Comparison of ENCODE assay signal across 8 cellular contexts in genomic region chr1:66300986-66301451, GRCh38.
A peak's percentile ranks its signal among the peaks of the same experiment; 100 is the strongest.
DNase-seq lines count a peak whose midpoint lies in the region; ATAC-seq and TF ChIP-seq lines count a peak whose summit lies in the region.

No MANE protein-coding gene starts in this region.

- peaks cover 3% of the 10 kb centered on the region for H3K36me3 Mint-ChIP-seq in activated CD8-positive, alpha-beta memory T cell treated with anti-CD3 and anti-CD28 coated beads, Interleukin-2, amount 10 ng/mL, durations not matched to agents 7 days and 5 days

- H3K4me1 Mint-ChIP-seq in activated CD8-positive, alpha-beta memory T cell treated with anti-CD3 and anti-CD28 coated beads, Interleukin-2, amount 10 ng/mL, durations not matched to agents 7 days and 5 days: peaks cover 39% of the 10 kb centered on the region

- H3K4me3 ChIP-seq in Panc1 (ENCODE audit: low read depth in 2 of 2, low read length in 2 of 2) (peak overlapping the region; percentile 5 to 47; a peak in 3 of 4 replicates), choroid plexus epithelial cell (ENCODE audit: low read depth, low read length) (no peak overlapping the region), neutrophil (ENCODE audit: low read depth in 1 of 2, low read length in 1 of 2) (peak overlapping the region; percentile 4 to 19)

- H3K36me3 ChIP-seq in Panc1 (ENCODE audit: control insufficient read depth, insufficient read depth, low read length) (no peaks in the 10 kb centered on the region), neutrophil (no peaks in the 10 kb centered on the region)

- no peak for TF ChIP-seq CTCF in Panc1 (IDR thresholded peaks at IDR 0.05)
- TF ChIP-seq CTCF in choroid plexus epithelial cell (conservative IDR thresholded peaks at IDR 0.05; ENCODE audit: low read depth, low read length): no peak
- no peak for TF ChIP-seq CTCF in neutrophil (IDR thresholded peaks at IDR 0.05)

- H3K27ac Mint-ChIP-seq in activated CD8-positive, alpha-beta memory T cell treated with anti-CD3 and anti-CD28 coated beads, Interleukin-2, amount 10 ng/mL, durations not matched to agents 7 days and 5 days: peak overlapping the region; percentile 89

- no peaks in the 10 kb centered on the region for H3K9me3 Mint-ChIP-seq in activated CD8-positive, alpha-beta memory T cell treated with anti-CD3 and anti-CD28 coated beads, Interleukin-2, amount 10 ng/mL, durations not matched to agents 7 days and 5 days (ENCODE audit: low read depth)

- CTCF ChIA-PET in activated CD8-positive, alpha-beta memory T cell treated with anti-CD3 and anti-CD28 coated beads, Interleukin-2, amount 10 ng/mL, durations not matched to agents 7 days and 5 days (lab: Charles Lee): interaction anchor here (0.9 to 4.5 kb wide), 15 partner anchors 10 to 145 kb away, joined by 3 to 21 read pairs (median 4); no protein-coding TSS in a partner anchor
- CTCF ChIA-PET in Panc1 (lab: Charles Lee): no interaction called here

- intact Hi-C loops in Panc1 (cut with micrococcal nuclease; ENCODE audit: unreplicated experiment): no loop called here

- H3K27me3 Mint-ChIP-seq in activated CD8-positive, alpha-beta memory T cell treated with anti-CD3 and anti-CD28 coated beads, Interleukin-2, amount 10 ng/mL, durations not matched to agents 7 days and 5 days: no peaks in the 10 kb centered on the region

- BruUV-seq in Panc1 (replicated peaks; lab: Mats Ljungman, UMichigan): no TSS peak

- POLR2A ChIA-PET in Panc1 (lab: Charles Lee): interaction anchor here (0.7 kb wide), 1 partner anchor 114 kb away, joined by 6 read pairs; no protein-coding TSS in a partner anchor

- in situ Hi-C loops in Panc1 (cut with HindIII; ENCODE audit: low pct_unique_long_range_greater_than_20kb, low sequenced_read_pairs): no loop called here

- DNase-seq in activated CD8-positive, alpha-beta memory T cell treated with anti-CD3 and anti-CD28 coated beads, Interleukin-2, amount 10 ng/mL, durations not matched to agents 7 days and 5 days: peak; percentile 73
- DNase-seq in activated CD8-positive, alpha-beta memory T cell treated with anti-CD3 and anti-CD28 coated beads for 24 hours: no peak
- DNase-seq in Panc1 (ENCODE audit: low read depth, low spot score): no peak
- peak; percentile 79 for DNase-seq in choroid plexus epithelial cell (ENCODE audit: low read depth)
- DNase-seq in SK-N-DZ (ENCODE audit: low spot score): no peak
- DNase-seq in kidney glomerular epithelial cell (lab: John Stamatoyannopoulos, UW): no peak

- peak overlapping the region; percentile 66 for H3K4me3 Mint-ChIP-seq in activated CD8-positive, alpha-beta memory T cell treated with anti-CD3 and anti-CD28 coated beads, Interleukin-2, amount 10 ng/mL, durations not matched to agents 7 days and 5 days

- no peak overlapping the region for H3K27ac ChIP-seq in Panc1 (ENCODE audit: low read length)
- H3K27ac ChIP-seq in neutrophil: peak overlapping the region; percentile 38

- H3K4me1 ChIP-seq in Panc1 (ENCODE audit: control insufficient read depth, insufficient read depth, low read length) (no peaks in the 10 kb centered on the region), neutrophil (ENCODE audit: control insufficient read depth in 1 of 2, insufficient read depth in 1 of 2, low read depth in 1 of 2, low read length in 1 of 2) (peaks cover 16 to 18% of the 10 kb centered on the region in 2 experiments)

- H3K9me3 ChIP-seq in Panc1 (ENCODE audit: control insufficient read depth, insufficient read depth, low read depth, low read length) (no peaks in the 10 kb centered on the region), neutrophil (no peaks in the 10 kb centered on the region)

- peak; percentile 93 for ATAC-seq in activated CD8-positive, alpha-beta memory T cell treated with anti-CD3 and anti-CD28 coated beads, Interleukin-2, amount 10 ng/mL, durations not matched to agents 7 days and 5 days
- ATAC-seq in HG02884 (IDR thresholded peaks at IDR 0.05; ENCODE audit: unreplicated experiment): peak; percentile 82
- peak; percentile 83; the same call in 1 of the 2 replicates for ATAC-seq in Panc1

- H3K27me3 ChIP-seq in Panc1 (ENCODE audit: control insufficient read depth, insufficient read depth, low read length): no peaks in the 10 kb centered on the region
- H3K27me3 ChIP-seq in neutrophil: no peaks in the 10 kb centered on the region

Comparison
In these comparisons a context has a peak if more than half of its experiments do, and no peak if none do; other contexts are left out.
1. DNase-seq: peak in activated CD8-positive, alpha-beta memory T cell treated with anti-CD3 and anti-CD28 coated beads, Interleukin-2, amount 10 ng/mL, durations not matched to agents 7 days and 5 days (single experiment) and choroid plexus epithelial cell (single experiment); none in activated CD8-positive, alpha-beta memory T cell treated with anti-CD3 and anti-CD28 coated beads for 24 hours (single experiment), Panc1 (single experiment), SK-N-DZ (single experiment) and kidney glomerular epithelial cell (single experiment).
2. Peak in every context shown above with its lines, with median percentiles within 50 percentile points of each other: ATAC-seq.